In the genomic region with DNA sequence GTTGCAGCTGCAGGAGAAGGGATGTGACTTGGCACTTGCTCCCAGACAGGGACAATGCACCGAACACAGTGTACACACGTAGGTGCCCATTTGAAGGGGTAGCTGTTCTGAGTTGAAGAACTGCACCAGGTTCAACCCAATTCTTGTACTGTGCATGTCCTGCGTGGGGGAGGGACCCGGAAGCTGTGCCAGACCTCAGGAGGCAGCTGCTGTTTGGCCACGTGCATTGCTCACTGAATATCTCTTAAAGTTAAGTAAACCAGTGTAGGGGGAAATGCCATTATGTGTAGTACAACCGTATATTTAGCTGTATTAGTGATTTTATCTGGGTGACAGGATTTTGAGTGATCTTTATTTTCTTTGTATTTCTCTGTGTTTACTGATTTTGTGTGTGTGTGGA, we compare ENCODE assay signal across 8 cellular contexts. TPM values are rescaled to one million over a fixed set of nuclear protein-coding genes. Genes with fewer than 3 reads are reported as not detected.
A peak's percentile ranks its signal among the peaks of the same experiment; 100 is the strongest.
DNase-seq lines count a peak whose midpoint lies in the region; ATAC-seq and TF ChIP-seq lines count a peak whose summit lies in the region.

No MANE protein-coding gene starts in this region.

- no peaks in the 10 kb centered on the region for H3K36me3 ChIP-seq in Karpas-422 (ENCODE audit: insufficient read depth, low read length)
- no peaks in the 10 kb centered on the region for H3K36me3 ChIP-seq in smooth muscle cell (ENCODE audit: low read depth)
- H3K36me3 ChIP-seq in mesendoderm (ENCODE audit: control insufficient read depth, insufficient read depth, low read length), result no peaks in the 10 kb centered on the region

- H3K9me2 ChIP-seq in Karpas-422 (replicated peaks; ENCODE audit: insufficient read depth, low read length), result no peaks in the 10 kb centered on the region

- H2BK15ac ChIP-seq in mesendoderm (replicated peaks; ENCODE audit: low read depth), result no peak overlapping the region

- no peak for TF ChIP-seq CTCF in smooth muscle cell (IDR thresholded peaks at IDR 0.05; ENCODE audit: borderline replicate concordance, insufficient read depth, poor library complexity, severe bottlenecking)

- H3K36me3 Mint-ChIP-seq in activated CD4-positive, alpha-beta memory T cell treated with anti-CD3 and anti-CD28 coated beads for 36 hours, result no peaks in the 10 kb centered on the region

- peaks cover 2% of the 10 kb centered on the region for H3K27me3 Mint-ChIP-seq in activated CD4-positive, alpha-beta memory T cell treated with anti-CD3 and anti-CD28 coated beads for 36 hours

- no peaks in the 10 kb centered on the region for H4K20me1 ChIP-seq in Karpas-422 (ENCODE audit: insufficient read depth, low read depth, low read length)
- H4K20me1 ChIP-seq in smooth muscle cell (ENCODE audit: low read depth), result no peaks in the 10 kb centered on the region

- peak; percentile 2 for DNase-seq in activated T-cell treated with anti-CD3 and anti-CD28 coated beads for 48 hours (ENCODE audit: low read depth)
- DNase-seq in activated T-cell treated with anti-CD3 and anti-CD28 coated beads for 4 hours, result no peak
- peak; percentile 76 for DNase-seq in Karpas-422
- DNase-seq in activated CD4-positive, alpha-beta memory T cell treated with anti-CD3 and anti-CD28 coated beads for 36 hours, result peak; percentile 24
- peak in 1 of 3 donors; percentile 64 for DNase-seq in right cardiac atrium
- no peak for DNase-seq in smooth muscle cell (lab: John Stamatoyannopoulos, UW; ENCODE audit: unreplicated experiment)
- DNase-seq in mesendoderm, result no peak

- H4K8ac ChIP-seq in mesendoderm (ENCODE audit: low read depth, low read length), result no peak overlapping the region

- H3K4me1 ChIP-seq in Karpas-422 (ENCODE audit: low read length) (peaks cover 24% of the 10 kb centered on the region), right cardiac atrium (ENCODE audit: control insufficient read depth, insufficient read depth, low read length) (peaks cover 2% of the 10 kb centered on the region), smooth muscle cell (ENCODE audit: low read depth) (peaks cover 4% of the 10 kb centered on the region), mesendoderm (ENCODE audit: control insufficient read depth, low read depth, low read length) (no peaks in the 10 kb centered on the region)

- no peaks in the 10 kb centered on the region for H3K9me3 Mint-ChIP-seq in activated CD4-positive, alpha-beta memory T cell treated with anti-CD3 and anti-CD28 coated beads for 36 hours

- CTCF ChIA-PET in activated CD4-positive, alpha-beta memory T cell treated with anti-CD3 and anti-CD28 coated beads for 36 hours (lab: Charles Lee), result interaction anchor here (0.9 to 5.0 kb wide), 14 partner anchors 9 to 200 kb away, joined by 3 to 53 read pairs (median 6); partner anchors contain the start of gene RBBP7

- no peak overlapping the region for H2BK5ac ChIP-seq in mesendoderm (ENCODE audit: low read length)

- H3K4me1 Mint-ChIP-seq in activated CD4-positive, alpha-beta memory T cell treated with anti-CD3 and anti-CD28 coated beads for 36 hours (ENCODE audit: low read depth), result peaks cover 3% of the 10 kb centered on the region

- H3K23ac ChIP-seq in mesendoderm (ENCODE audit: low read length), result no peak overlapping the region

- no peak overlapping the region for H2BK120ac ChIP-seq in mesendoderm (ENCODE audit: low read depth, low read length)

- no peak overlapping the region for H2AK5ac ChIP-seq in mesendoderm (ENCODE audit: low read length)

- no peak overlapping the region for H3K18ac ChIP-seq in mesendoderm (ENCODE audit: low read length)

- H4K5ac ChIP-seq in mesendoderm (ENCODE audit: low read length), result no peak overlapping the region

- H3K27ac ChIP-seq in Karpas-422 (ENCODE audit: low read length), result peak overlapping the region; percentile 60; the same call in 1 of the 2 replicates
- H3K27ac ChIP-seq in right cardiac atrium (ENCODE audit: low read length), result no peak overlapping the region
- no peak overlapping the region for H3K27ac ChIP-seq in smooth muscle cell (ENCODE audit: low read depth)
- no peak overlapping the region for H3K27ac ChIP-seq in mesendoderm (ENCODE audit: low read depth, low read length)

- WGBS in right cardiac atrium, result 3% methylated on average over 6 of the region's 6 CpGs
- WGBS in smooth muscle cell (ENCODE audit: low lambda C conversion rate), result 35% methylated on average over 6 of the region's 6 CpGs
- WGBS in mesendoderm (ENCODE audit: extremely low coverage, insufficient coverage, low lambda C conversion rate), result no CpG with 5 or more reads among the region's 6 CpGs

- POLR2A ChIA-PET in activated CD4-positive, alpha-beta memory T cell treated with anti-CD3 and anti-CD28 coated beads for 36 hours (lab: Charles Lee), result interaction anchor here (0.6 to 1.1 kb wide), 3 partner anchors 15 to 162 kb away, joined by 3 read pairs; no protein-coding TSS in a partner anchor

- no peak overlapping the region for H3K4ac ChIP-seq in mesendoderm (ENCODE audit: low read depth, low read length)

- H3K27me3 ChIP-seq in Karpas-422 (ENCODE audit: low read length), result no peaks in the 10 kb centered on the region
- no peaks in the 10 kb centered on the region for H3K27me3 ChIP-seq in right cardiac atrium (ENCODE audit: control insufficient read depth, insufficient read depth)
- peaks cover 21% of the 10 kb centered on the region for H3K27me3 ChIP-seq in smooth muscle cell (ENCODE audit: low read depth)
- H3K27me3 ChIP-seq in mesendoderm (ENCODE audit: insufficient read depth, low read length, poor library complexity), result no peaks in the 10 kb centered on the region

- H3K4me3 Mint-ChIP-seq in activated CD4-positive, alpha-beta memory T cell treated with anti-CD3 and anti-CD28 coated beads for 36 hours, result peak overlapping the region; percentile 49

- peak overlapping the region; percentile 48 for H3K4me3 ChIP-seq in Karpas-422 (ENCODE audit: low read length)
- H3K4me3 ChIP-seq in right cardiac atrium (ENCODE audit: low read length), result peak overlapping the region; percentile 72
- H3K4me3 ChIP-seq in smooth muscle cell, result peak overlapping the region; percentile 70
- H3K4me3 ChIP-seq in mesendoderm (ENCODE audit: low read length), result no peak overlapping the region

- H2AFZ ChIP-seq in Karpas-422 (ENCODE audit: low read length), result peak overlapping the region; percentile 24; the same call in 1 of the 2 replicates
- peak overlapping the region; percentile 97 for H2AFZ ChIP-seq in smooth muscle cell (ENCODE audit: low read depth)

- H3K79me1 ChIP-seq in mesendoderm (ENCODE audit: low read length), result no peaks in the 10 kb centered on the region

- ATAC-seq in right cardiac atrium (peak; percentile 57 to 64), HG03439 (IDR thresholded peaks at IDR 0.05; ENCODE audit: unreplicated experiment) (no peak)

- intact Hi-C loops in activated CD4-positive, alpha-beta memory T cell treated with anti-CD3 and anti-CD28 coated beads for 36 hours (cut with micrococcal nuclease), result loop anchor here (5.0 kb wide), 1 partner anchor 65 kb away; the partner anchor contains the start of gene REPS2
- intact Hi-C loops in right cardiac atrium (cut with DNase I), result no loop called here

- H3K79me2 ChIP-seq in Karpas-422 (ENCODE audit: low read length) (no peaks in the 10 kb centered on the region), smooth muscle cell (ENCODE audit: low read depth) (no peaks in the 10 kb centered on the region), mesendoderm (ENCODE audit: control insufficient read depth, insufficient read depth, low read length) (no peaks in the 10 kb centered on the region)

- no peak overlapping the region for H3K27ac Mint-ChIP-seq in activated CD4-positive, alpha-beta memory T cell treated with anti-CD3 and anti-CD28 coated beads for 36 hours

- H3K9ac ChIP-seq in Karpas-422 (ENCODE audit: low read length) (peak overlapping the region; percentile 51), smooth muscle cell (ENCODE audit: low read depth) (peak overlapping the region; percentile 44), mesendoderm (ENCODE audit: low read length) (no peak overlapping the region)

- H3K4me2 ChIP-seq in Karpas-422 (ENCODE audit: low read depth, low read length, poor library complexity, severe bottlenecking), result peak overlapping the region; percentile 69
- H3K4me2 ChIP-seq in smooth muscle cell, result peak overlapping the region; percentile 96
- H3K4me2 ChIP-seq in mesendoderm (ENCODE audit: low read length), result no peak overlapping the region

- no peak overlapping the region for H3K56ac ChIP-seq in mesendoderm (ENCODE audit: low read length)

- H3F3A ChIP-seq in smooth muscle cell (ENCODE audit: low read depth), result no peaks in the 10 kb centered on the region

- H3K9me3 ChIP-seq in Karpas-422 (ENCODE audit: low read length), result no peaks in the 10 kb centered on the region
- no peaks in the 10 kb centered on the region for H3K9me3 ChIP-seq in right cardiac atrium (ENCODE audit: control insufficient read depth, low read length)
- no peaks in the 10 kb centered on the region for H3K9me3 ChIP-seq in smooth muscle cell (replicated peaks; ENCODE audit: low read depth)

RNA-seq across cellular contexts. Expression of gene RBBP7, which starts 12.0 kb away (rescaled TPM):
- total RNA-seq in Karpas-422 (2014; rRNA removed; shearing (Covaris generic); ENCODE audit: low replicate concordance), result 138 and 185 TPM in 2 replicates
- total RNA-seq in activated CD4-positive, alpha-beta memory T cell treated with anti-CD3 and anti-CD28 coated beads for 36 hours, result 100 to 1,000 TPM; 213 to 216 TPM
- total RNA-seq in right cardiac atrium (10 to 100 TPM; 86.9 to 99.3 (median 92.3) TPM), smooth muscle cell (116 and 117 TPM in 2 replicates)
- polyA plus RNA-seq in right cardiac atrium (118 TPM), smooth muscle cell (147 and 171 TPM in 2 replicates)
- polyA plus RNA-seq in mesendoderm (2013, experiment 1 of 2), result 54.4 TPM
- 56.3 TPM for polyA plus RNA-seq in mesendoderm (2013, experiment 2 of 2)

Comparison
In these comparisons a context has a peak if more than half of its experiments do, and no peak if none do; other contexts are left out.
1. DNase-seq: peak in activated T-cell treated with anti-CD3 and anti-CD28 coated beads for 48 hours (single experiment), Karpas-422 (single experiment) and activated CD4-positive, alpha-beta memory T cell treated with anti-CD3 and anti-CD28 coated beads for 36 hours (single experiment); none in activated T-cell treated with anti-CD3 and anti-CD28 coated beads for 4 hours (single experiment), smooth muscle cell (single experiment) and mesendoderm (single experiment).